Comparison of ENCODE assay signal across 8 cellular contexts in genomic region chr9:37529111-37529510, GRCh38. TPM values are rescaled to one million over a fixed set of nuclear protein-coding genes. Genes with fewer than 3 reads are reported as not detected.
A peak's percentile ranks its signal among the peaks of the same experiment; 100 is the strongest.
DNase-seq lines count a peak whose midpoint lies in the region; FAIRE-seq lines count a peak whose summit lies in the region.

No MANE protein-coding gene starts in this region.

- DNase-seq in GM19239 (ENCODE audit: insufficient read length, low spot score) = peak; percentile 22
- DNase-seq in NCI-H2029 (lab: John Stamatoyannopoulos, UW) = peak; percentile 93
- peak; percentile 65 for DNase-seq in activated T-helper 1 cell treated with Interleukin-2 at 50 U/mL for 16 hours (ENCODE audit: low read depth)
- peak; percentile 15 for DNase-seq in occipital lobe (lab: John Stamatoyannopoulos, UW)
- DNase-seq in A172 (ENCODE audit: low spot score) = no peak
- DNase-seq in SHP77 (lab: John Stamatoyannopoulos, UW) = no peak
- DNase-seq in OCI-M2 (lab: John Stamatoyannopoulos, UW; ENCODE audit: unreplicated experiment) = no peak
- DNase-seq in HCEC 1CT = no peak

- FAIRE-seq in GM19239 (lab: Jason Lieb, UNC) = peak; percentile 72

RNA-seq across cellular contexts. Expression of gene POLR1E, which starts 43.4 kb away (rescaled TPM):
- 46.0 TPM for total RNA-seq in occipital lobe
- total RNA-seq in A172 (2014; rRNA removed; shearing (Covaris generic)) = 40.3 and 43.8 TPM in 2 replicates

RNA-seq across cellular contexts. Expression of gene FBXO10, which starts 47.1 kb away (rescaled TPM):
- total RNA-seq in occipital lobe = 9.2 TPM
- 3.9 and 6.3 TPM in 2 replicates for total RNA-seq in A172 (2014; rRNA removed; shearing (Covaris generic))

Comparison
In these comparisons a context has a peak if more than half of its experiments do, and no peak if none do; other contexts are left out.
1. DNase-seq: peak in GM19239 (single experiment), NCI-H2029 (single experiment), activated T-helper 1 cell treated with Interleukin-2 at 50 U/mL for 16 hours (single experiment) and occipital lobe (single experiment); none in A172 (single experiment), SHP77 (0 of 2), OCI-M2 (single experiment) and HCEC 1CT (single experiment).